Comparison of ENCODE assay signal across 13 cellular contexts in genomic region chr2:33216508-33217182, GRCh38.
DNase-seq lines count a peak whose midpoint lies in the region; ATAC-seq, FAIRE-seq and TF ChIP-seq lines count a peak whose summit lies in the region.
"Had no signal": no experiment of that assay in that cellular context is flagged by ENCODE, and none has a peak within 500 bp of the region (broad histone marks: within the 10 kb centered on the region; RNA-seq: fewer than 3 reads in every experiment).

No MANE protein-coding gene starts in this region.

- no peaks in the 10 kb centered on the region for H3K27me3 ChIP-seq in smooth muscle cell (ENCODE audit: low read depth)

- in situ Hi-C loops in G401 (cut with HindIII; ENCODE audit: low sequenced_read_pairs): no loop called here
- in situ Hi-C loops in KBM-7 (cut with MboI; ENCODE audit: low pct_unique_long_range_greater_than_20kb, low sequenced_read_pairs): no loop called here

- FAIRE-seq in kidney (lab: Jason Lieb, UNC): no peak

- peaks cover 6% of the 10 kb centered on the region for H3F3A ChIP-seq in smooth muscle cell (ENCODE audit: low read depth)

- no peaks in the 10 kb centered on the region for H4K20me1 ChIP-seq in smooth muscle cell (ENCODE audit: low read depth)

- H3K4me3 ChIP-seq in kidney (ENCODE audit: low read length in 2 of 2): no peak overlapping the region
- no peak overlapping the region for H3K4me3 ChIP-seq in smooth muscle cell
- H3K4me3 ChIP-seq: lower lobe of right lung, skin epidermis had no signal

- H3K4me1 ChIP-seq in kidney (ENCODE audit: control insufficient read depth in 1 of 2, insufficient read depth in 1 of 2, low read depth in 1 of 2, low read length in 2 of 2): peaks cover 0 to 4% of the 10 kb centered on the region in 2 donors
- peaks cover 11% of the 10 kb centered on the region for H3K4me1 ChIP-seq in smooth muscle cell (ENCODE audit: low read depth)

- H3K36me3 ChIP-seq in kidney (ENCODE audit: control insufficient read depth in 1 of 2, insufficient read depth in 2 of 2, low read length in 2 of 2): no peaks in the 10 kb centered on the region
- no peaks in the 10 kb centered on the region for H3K36me3 ChIP-seq in smooth muscle cell (ENCODE audit: low read depth)
- H3K36me3 ChIP-seq: lower lobe of right lung had no signal

- H3K27ac ChIP-seq in kidney (ENCODE audit: low read depth in 2 of 2, low read length in 2 of 2) (no peak overlapping the region), smooth muscle cell (ENCODE audit: low read depth) (peak overlapping the region; percentile 96)
- H3K27ac ChIP-seq: lower lobe of right lung had no signal

- no peak for TF ChIP-seq CTCF in kidney (IDR thresholded peaks at IDR 0.05; ENCODE audit: borderline replicate concordance, extremely low read depth, insufficient read depth)
- TF ChIP-seq CTCF in smooth muscle cell (IDR thresholded peaks at IDR 0.05; ENCODE audit: borderline replicate concordance, insufficient read depth, poor library complexity, severe bottlenecking): no peak

- 97% methylated on average over 3 of the region's 3 CpGs for WGBS in smooth muscle cell (ENCODE audit: low lambda C conversion rate)

- no peak overlapping the region for H2AFZ ChIP-seq in smooth muscle cell (ENCODE audit: low read depth)

- no peaks in the 10 kb centered on the region for H3K79me2 ChIP-seq in smooth muscle cell (ENCODE audit: low read depth)

- DNase-seq in G401 (ENCODE audit: low spot score) (peak; percentile 31), dermis blood vessel endothelial cell (peak; percentile 24), kidney (peak; percentile 60), smooth muscle cell (lab: John Stamatoyannopoulos, UW; ENCODE audit: unreplicated experiment) (no peak), dedifferentiated amniotic fluid mesenchymal stem cell (ENCODE audit: extremely low spot score) (no peak), KBM-7 (no peak)
- no peak for DNase-seq in stimulated activated naive CD4-positive, alpha-beta T cell (lab: John Stamatoyannopoulos, UW)
- DNase-seq: activated CD8-positive, alpha-beta memory T cell treated with anti-CD3 and anti-CD28 coated beads, Interleukin-2, amount 10 ng/mL, durations not matched to agents 7 days and 5 days; lower lobe of right lung; NCI-H2171 treated with DMSO at 0.1 percent for 48 hours; T1000 had no signal

- no peak for ATAC-seq in HG03097 (IDR thresholded peaks at IDR 0.05; ENCODE audit: low FRiP score, unreplicated experiment)
- ATAC-seq: activated CD8-positive, alpha-beta memory T cell treated with anti-CD3 and anti-CD28 coated beads, Interleukin-2, amount 10 ng/mL, durations not matched to agents 7 days and 5 days had no signal

- intact Hi-C loops in kidney (cut with DNase I): no loop called here

- no peak overlapping the region for H3K4me2 ChIP-seq in smooth muscle cell

- H3K9me3 ChIP-seq in kidney (ENCODE audit: control insufficient read depth in 1 of 2, low read length in 2 of 2) (no peaks in the 10 kb centered on the region), smooth muscle cell (replicated peaks; ENCODE audit: low read depth) (no peaks in the 10 kb centered on the region)
- H3K9me3 ChIP-seq: lower lobe of right lung had no signal

- H3K9ac ChIP-seq in kidney (ENCODE audit: low read length in 2 of 2): no peak overlapping the region
- H3K9ac ChIP-seq in smooth muscle cell (ENCODE audit: low read depth): no peak overlapping the region

Comparison
In these comparisons a context has a peak if more than half of its experiments do, and no peak if none do; other contexts are left out.
1. DNase-seq: peak in G401 (single experiment), dermis blood vessel endothelial cell (single experiment) and kidney (single experiment); none in smooth muscle cell (single experiment), dedifferentiated amniotic fluid mesenchymal stem cell (single experiment), KBM-7 (single experiment) and stimulated activated naive CD4-positive, alpha-beta T cell (0 of 6).